In the genomic region with DNA sequence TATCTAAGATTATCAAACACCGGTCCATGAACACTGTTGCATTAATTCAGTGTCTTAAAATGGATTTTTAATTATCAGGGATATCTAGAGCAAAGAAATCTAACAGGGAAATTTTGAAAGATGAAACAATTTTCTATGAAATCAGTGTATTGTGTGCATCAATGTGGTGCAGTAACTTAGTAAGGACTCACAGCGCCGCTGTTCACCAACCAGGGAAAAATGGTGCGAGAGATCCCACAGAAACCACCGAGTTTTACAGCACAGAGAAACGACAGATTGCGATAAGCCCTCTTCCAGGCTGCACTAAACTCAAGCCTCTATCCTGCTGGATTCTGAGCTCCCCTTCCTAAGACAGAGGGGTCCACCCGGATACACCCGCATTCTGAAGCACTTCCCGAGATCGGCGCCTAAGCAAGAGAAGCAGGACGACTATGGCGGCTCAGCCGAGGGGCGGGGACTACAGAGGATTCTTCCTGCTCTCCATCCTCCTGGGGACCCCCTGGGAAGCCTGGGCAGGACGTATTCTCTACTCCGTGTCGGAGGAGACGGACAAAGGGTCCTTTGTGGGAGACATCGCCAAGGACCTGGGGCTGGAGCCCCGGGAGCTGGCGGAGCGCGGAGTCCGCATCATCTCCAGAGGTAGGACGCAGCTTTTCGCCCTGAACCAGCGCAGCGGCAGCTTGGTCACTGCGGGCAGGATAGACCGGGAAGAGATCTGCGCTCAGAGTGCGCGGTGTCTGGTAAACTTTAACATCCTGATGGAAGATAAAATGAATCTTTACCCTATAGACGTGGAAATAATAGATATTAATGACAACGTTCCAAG, we compare ENCODE assay signal across 2 cellular contexts.
TF ChIP-seq lines count a peak whose summit lies in the region.

PCDHGA7 (plus strand) TSS at position 274 of the 826 bp plus-strand sequence; CDS start at position 432, 158 bp downstream.

TF ChIP-seq in liver, 16 proteins besides CTCF, POLR2A, EP300 and RAD21 (continued from another document):
- TF ChIP-seq SP1 (IDR thresholded peaks at IDR 0.05) = no peak
- no peak for TF ChIP-seq FOXA1 (IDR thresholded peaks at IDR 0.05)
- TF ChIP-seq HNF4G (IDR thresholded peaks at IDR 0.05) = no peak
- no peak for TF ChIP-seq GABPA (IDR thresholded peaks at IDR 0.05 in 1 of 2, conservative IDR thresholded peaks at IDR 0.05 in 1 of 2)
- TF ChIP-seq HNF4A (conservative IDR thresholded peaks at IDR 0.05) = no peak
- TF ChIP-seq NR2F2 (IDR thresholded peaks at IDR 0.05) = no peak
- no peak for TF ChIP-seq YY1 (IDR thresholded peaks at IDR 0.05)
- TF ChIP-seq ZBTB33 (IDR thresholded peaks at IDR 0.05) = no peak
- TF ChIP-seq, protein P1, sequence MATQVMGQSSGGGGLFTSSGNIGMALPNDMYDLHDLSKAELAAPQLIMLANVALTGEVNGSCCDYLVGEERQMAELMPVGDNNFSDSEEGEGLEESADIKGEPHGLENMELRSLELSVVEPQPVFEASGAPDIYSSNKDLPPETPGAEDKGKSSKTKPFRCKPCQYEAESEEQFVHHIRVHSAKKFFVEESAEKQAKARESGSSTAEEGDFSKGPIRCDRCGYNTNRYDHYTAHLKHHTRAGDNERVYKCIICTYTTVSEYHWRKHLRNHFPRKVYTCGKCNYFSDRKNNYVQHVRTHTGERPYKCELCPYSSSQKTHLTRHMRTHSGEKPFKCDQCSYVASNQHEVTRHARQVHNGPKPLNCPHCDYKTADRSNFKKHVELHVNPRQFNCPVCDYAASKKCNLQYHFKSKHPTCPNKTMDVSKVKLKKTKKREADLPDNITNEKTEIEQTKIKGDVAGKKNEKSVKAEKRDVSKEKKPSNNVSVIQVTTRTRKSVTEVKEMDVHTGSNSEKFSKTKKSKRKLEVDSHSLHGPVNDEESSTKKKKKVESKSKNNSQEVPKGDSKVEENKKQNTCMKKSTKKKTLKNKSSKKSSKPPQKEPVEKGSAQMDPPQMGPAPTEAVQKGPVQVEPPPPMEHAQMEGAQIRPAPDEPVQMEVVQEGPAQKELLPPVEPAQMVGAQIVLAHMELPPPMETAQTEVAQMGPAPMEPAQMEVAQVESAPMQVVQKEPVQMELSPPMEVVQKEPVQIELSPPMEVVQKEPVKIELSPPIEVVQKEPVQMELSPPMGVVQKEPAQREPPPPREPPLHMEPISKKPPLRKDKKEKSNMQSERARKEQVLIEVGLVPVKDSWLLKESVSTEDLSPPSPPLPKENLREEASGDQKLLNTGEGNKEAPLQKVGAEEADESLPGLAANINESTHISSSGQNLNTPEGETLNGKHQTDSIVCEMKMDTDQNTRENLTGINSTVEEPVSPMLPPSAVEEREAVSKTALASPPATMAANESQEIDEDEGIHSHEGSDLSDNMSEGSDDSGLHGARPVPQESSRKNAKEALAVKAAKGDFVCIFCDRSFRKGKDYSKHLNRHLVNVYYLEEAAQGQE (IDR thresholded peaks at IDR 0.05) = no peak
- TF ChIP-seq TAF1 (conservative IDR thresholded peaks at IDR 0.05) = no peak
- TF ChIP-seq, protein P2, sequence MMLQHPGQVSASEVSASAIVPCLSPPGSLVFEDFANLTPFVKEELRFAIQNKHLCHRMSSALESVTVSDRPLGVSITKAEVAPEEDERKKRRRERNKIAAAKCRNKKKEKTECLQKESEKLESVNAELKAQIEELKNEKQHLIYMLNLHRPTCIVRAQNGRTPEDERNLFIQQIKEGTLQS (IDR thresholded peaks at IDR 0.05) = no peak
- no peak for TF ChIP-seq JUND (IDR thresholded peaks at IDR 0.05)
- TF ChIP-seq EGR1 (IDR thresholded peaks at IDR 0.05; ENCODE audit: low read depth in 2 of 2) = no peak
- TF ChIP-seq FOXA2 (IDR thresholded peaks at IDR 0.05) = no peak

TF ChIP-seq in HepG2, 621 proteins besides CTCF, POLR2A, EP300 and RAD21 (continued from another document):
- no peak for TF ChIP-seq CHD2 (IDR thresholded peaks at IDR 0.05; ENCODE audit: low read depth, low read length)
- TF ChIP-seq HNF4G (IDR thresholded peaks at IDR 0.05; ENCODE audit: borderline replicate concordance, low read depth, low read length) = no peak
- no peak for TF ChIP-seq HNF4G (CRISPR knock-in tag; IDR thresholded peaks at IDR 0.05; ENCODE audit: borderline replicate concordance, low read depth)
